1 cellular context compared by ENCODE assay signal in the genomic region with DNA sequence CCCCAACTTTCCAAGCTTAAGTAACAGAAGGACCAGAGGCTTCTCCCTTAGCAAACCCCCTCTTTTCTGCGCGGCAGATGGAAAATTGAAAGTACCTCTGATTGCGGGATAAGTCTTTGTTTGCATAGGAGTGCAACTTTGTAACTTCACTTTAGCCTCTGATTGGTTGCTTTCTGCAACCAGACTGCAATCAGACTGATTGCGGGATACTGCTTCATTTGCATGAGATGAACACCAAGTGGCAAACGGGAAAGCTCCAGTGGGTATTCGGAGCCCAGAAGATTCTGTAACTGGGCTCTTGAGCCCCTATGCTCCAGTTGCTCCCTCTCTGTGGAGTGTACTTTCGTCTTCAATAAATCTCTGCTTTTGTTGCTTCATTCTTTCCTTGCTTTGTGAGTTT.
TF ChIP-seq lines count a peak whose summit lies in the region.

No MANE protein-coding gene starts in this region.

TF ChIP-seq in HepG2, 621 proteins besides CTCF, POLR2A, EP300 and RAD21 (continued from another document):
- no peak for TF ChIP-seq REST (IDR thresholded peaks at IDR 0.05; ENCODE audit: borderline replicate concordance in 1 of 2, low read depth in 1 of 2, low read length in 2 of 2)
- TF ChIP-seq CBX5 (CRISPR knock-in tag; IDR thresholded peaks at IDR 0.05; ENCODE audit: borderline replicate concordance): no peak
- peak; percentile 29; the same call in 1 of the 2 replicates for TF ChIP-seq NFYB (CRISPR knock-in tag; IDR thresholded peaks at IDR 0.05)
- TF ChIP-seq, protein P1, sequence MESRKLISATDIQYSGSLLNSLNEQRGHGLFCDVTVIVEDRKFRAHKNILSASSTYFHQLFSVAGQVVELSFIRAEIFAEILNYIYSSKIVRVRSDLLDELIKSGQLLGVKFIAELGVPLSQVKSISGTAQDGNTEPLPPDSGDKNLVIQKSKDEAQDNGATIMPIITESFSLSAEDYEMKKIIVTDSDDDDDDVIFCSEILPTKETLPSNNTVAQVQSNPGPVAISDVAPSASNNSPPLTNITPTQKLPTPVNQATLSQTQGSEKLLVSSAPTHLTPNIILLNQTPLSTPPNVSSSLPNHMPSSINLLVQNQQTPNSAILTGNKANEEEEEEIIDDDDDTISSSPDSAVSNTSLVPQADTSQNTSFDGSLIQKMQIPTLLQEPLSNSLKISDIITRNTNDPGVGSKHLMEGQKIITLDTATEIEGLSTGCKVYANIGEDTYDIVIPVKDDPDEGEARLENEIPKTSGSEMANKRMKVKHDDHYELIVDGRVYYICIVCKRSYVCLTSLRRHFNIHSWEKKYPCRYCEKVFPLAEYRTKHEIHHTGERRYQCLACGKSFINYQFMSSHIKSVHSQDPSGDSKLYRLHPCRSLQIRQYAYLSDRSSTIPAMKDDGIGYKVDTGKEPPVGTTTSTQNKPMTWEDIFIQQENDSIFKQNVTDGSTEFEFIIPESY (CRISPR knock-in tag; IDR thresholded peaks at IDR 0.05): peak; percentile 33; the same call in 1 of the 2 replicates
- TF ChIP-seq DZIP1 (CRISPR knock-in tag; IDR thresholded peaks at IDR 0.05): no peak
- no peak for TF ChIP-seq ZBTB20 (CRISPR knock-in tag; IDR thresholded peaks at IDR 0.05; ENCODE audit: borderline replicate concordance, low read depth)
- TF ChIP-seq TEAD3 (CRISPR knock-in tag; optimal IDR thresholded peaks at IDR 0.05; ENCODE audit: borderline replicate concordance): no peak
- no peak for TF ChIP-seq BRD4 (CRISPR knock-in tag; IDR thresholded peaks at IDR 0.05)
- TF ChIP-seq ZNF33A (CRISPR knock-in tag; IDR thresholded peaks at IDR 0.05; ENCODE audit: borderline replicate concordance): no peak
- TF ChIP-seq HMGA1 (CRISPR knock-in tag; conservative IDR thresholded peaks at IDR 0.05): no peak
- TF ChIP-seq ZFP36L2 (CRISPR knock-in tag; IDR thresholded peaks at IDR 0.05): no peak
- no peak for TF ChIP-seq CSRNP2 (CRISPR knock-in tag; conservative IDR thresholded peaks at IDR 0.05; ENCODE audit: low read depth)
- TF ChIP-seq TOE1 (CRISPR knock-in tag; IDR thresholded peaks at IDR 0.05): no peak
- TF ChIP-seq ZNF687 (CRISPR knock-in tag; IDR thresholded peaks at IDR 0.05): no peak
- TF ChIP-seq PRMT3 (CRISPR knock-in tag; IDR thresholded peaks at IDR 0.05; ENCODE audit: borderline replicate concordance, low read depth): no peak
- no peak for TF ChIP-seq ZNF441 (CRISPR knock-in tag; IDR thresholded peaks at IDR 0.05; ENCODE audit: borderline replicate concordance)
- no peak for TF ChIP-seq PLRG1 (conservative IDR thresholded peaks at IDR 0.05)
- no peak for TF ChIP-seq ZUFSP (CRISPR knock-in tag; IDR thresholded peaks at IDR 0.05; ENCODE audit: borderline replicate concordance)
- no peak for TF ChIP-seq MLLT10 (CRISPR knock-in tag; IDR thresholded peaks at IDR 0.05)
- peak; percentile 80 for TF ChIP-seq ZBTB38 (CRISPR knock-in tag; IDR thresholded peaks at IDR 0.05)
- TF ChIP-seq ZNF234 (CRISPR knock-in tag; conservative IDR thresholded peaks at IDR 0.05): no peak
